In the genomic region with DNA sequence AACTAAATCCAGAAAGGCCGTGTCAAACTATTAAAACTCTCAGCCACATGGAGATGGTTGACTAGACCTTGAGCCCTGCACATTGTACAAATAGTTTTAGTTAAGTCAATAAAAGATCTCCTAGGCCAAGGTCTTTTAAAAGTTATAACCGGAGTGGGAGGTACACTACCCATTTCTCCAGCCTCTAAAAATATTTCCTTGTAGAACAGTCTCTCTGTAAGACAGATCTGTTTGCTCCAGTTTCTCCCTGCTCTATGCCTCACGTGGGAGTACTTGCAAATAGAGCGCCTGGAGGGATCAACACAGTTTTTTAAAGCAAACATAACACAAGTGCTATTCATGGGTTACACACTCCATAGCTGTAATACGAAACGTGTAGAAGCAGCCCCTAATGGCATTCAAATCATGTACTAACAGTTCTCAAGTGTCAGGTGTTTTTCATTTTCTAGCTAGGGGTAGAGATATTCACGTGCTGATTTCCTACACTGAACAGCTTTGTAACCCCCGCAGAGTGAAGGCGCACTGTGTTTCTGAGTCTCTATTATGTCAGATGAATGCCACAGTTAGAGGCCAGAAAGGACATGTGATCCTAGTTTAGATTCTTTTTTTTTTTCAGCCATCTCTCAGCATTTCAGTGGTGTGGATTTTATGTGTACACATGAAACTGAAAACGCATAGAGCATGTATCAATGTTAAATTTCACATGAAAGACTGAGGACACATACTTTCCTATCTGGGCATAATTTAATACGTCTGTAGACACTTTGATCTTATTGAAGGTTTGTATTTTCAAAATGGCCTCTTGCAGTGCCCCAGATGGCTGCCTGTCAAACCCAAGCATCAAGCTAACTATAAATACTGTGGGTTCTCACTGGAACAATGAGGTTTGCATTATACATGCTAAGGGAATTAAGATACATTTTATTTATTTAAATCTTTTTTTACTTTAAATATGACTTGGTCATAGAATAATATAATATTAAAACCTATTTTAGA, we compare ENCODE assay signal across 10 cellular contexts.
DNase-seq lines count a peak whose midpoint lies in the region; ATAC-seq and TF ChIP-seq lines count a peak whose summit lies in the region.
"Had no signal": no experiment of that assay in that cellular context is flagged by ENCODE, and none has a peak within 500 bp of the region (broad histone marks: within the 10 kb centered on the region; RNA-seq: fewer than 3 reads in every experiment).

No MANE protein-coding gene starts in this region.

- no peak overlapping the region for H3K4me3 ChIP-seq in fibroblast of villous mesenchyme (ENCODE audit: low read depth, low read length)

- no peaks in the 10 kb centered on the region for H3K27me3 Mint-ChIP-seq in activated CD4-positive, alpha-beta T cell treated with anti-CD3 and anti-CD28 coated beads, Interleukin-2, amount 10 ng/mL, durations not matched to agents 7 days and 5 days

- H3K9me3 Mint-ChIP-seq in activated CD4-positive, alpha-beta T cell treated with anti-CD3 and anti-CD28 coated beads, Interleukin-2, amount 10 ng/mL, durations not matched to agents 7 days and 5 days, result peaks cover 2% of the 10 kb centered on the region

- CTCF ChIA-PET in HEK293T (lab: Yijun Ruan, JAX), result interaction anchor here (0.6 kb wide), 1 partner anchor 32 kb away, joined by 3 read pairs; no protein-coding TSS in a partner anchor
- CTCF ChIA-PET in activated CD4-positive, alpha-beta T cell treated with anti-CD3 and anti-CD28 coated beads, Interleukin-2, amount 10 ng/mL, durations not matched to agents 7 days and 5 days (lab: Charles Lee), result no interaction called here

- H3K4me3 Mint-ChIP-seq in activated CD4-positive, alpha-beta T cell treated with anti-CD3 and anti-CD28 coated beads, Interleukin-2, amount 10 ng/mL, durations not matched to agents 7 days and 5 days, result no peak overlapping the region

- ATAC-seq in HG03159 (IDR thresholded peaks at IDR 0.05; ENCODE audit: unreplicated experiment), result no peak
- no peak for ATAC-seq in stimulated activated naive CD8-positive, alpha-beta T cell treated with anti-CD3 and anti-CD28 coated beads, Interleukin-15, Interleukin-2, amounts not matched to agents 100 U/mL and 50 U/mL, for 24 hours

- POLR2A ChIA-PET in HEK293T (lab: Yijun Ruan, JAX), result interaction anchor here (0.6 kb wide), 1 partner anchor 52 kb away, joined by 3 read pairs; no protein-coding TSS in a partner anchor
- POLR2A ChIA-PET in activated CD4-positive, alpha-beta T cell treated with anti-CD3 and anti-CD28 coated beads, Interleukin-2, amount 10 ng/mL, durations not matched to agents 7 days and 5 days (lab: Charles Lee), result no interaction called here

- no peak for TF ChIP-seq CTCF in fibroblast of villous mesenchyme (IDR thresholded peaks at IDR 0.05; ENCODE audit: insufficient read depth, low read depth, low read length)

- DNase-seq in HEK293T (ENCODE audit: extremely low spot score), result peak; percentile 52
- peak; percentile 79 for DNase-seq in NCI-H510A (lab: John Stamatoyannopoulos, UW)
- DNase-seq in fibroblast of villous mesenchyme (ENCODE audit: low read depth), result peak; percentile 70
- DNase-seq in pons (ENCODE audit: low spot score), result peak; percentile 55
- no peak for DNase-seq in HuH-7.5 (ENCODE audit: low spot score)
- DNase-seq in activated CD4-positive, alpha-beta T cell treated with anti-CD3 and anti-CD28 coated beads, Interleukin-2, amount 10 ng/mL, durations not matched to agents 7 days and 5 days, result no peak
- no peak for DNase-seq in stimulated activated naive CD8-positive, alpha-beta T cell treated with anti-CD3 and anti-CD28 coated beads, Interleukin-15, Interleukin-2, amounts not matched to agents 100 U/mL and 50 U/mL, for 24 hours
- DNase-seq: activated T-cell treated with anti-CD3 and anti-CD28 coated beads, Interleukin-2, amount 50 U/mL, for 1 hour; DMS 273 treated with DMSO at 0.1 percent for 48 hours had no signal

- no peaks in the 10 kb centered on the region for H3K36me3 Mint-ChIP-seq in activated CD4-positive, alpha-beta T cell treated with anti-CD3 and anti-CD28 coated beads, Interleukin-2, amount 10 ng/mL, durations not matched to agents 7 days and 5 days (ENCODE audit: low read depth)

- no peaks in the 10 kb centered on the region for H3K4me1 Mint-ChIP-seq in activated CD4-positive, alpha-beta T cell treated with anti-CD3 and anti-CD28 coated beads, Interleukin-2, amount 10 ng/mL, durations not matched to agents 7 days and 5 days

- H3K27ac Mint-ChIP-seq in activated CD4-positive, alpha-beta T cell treated with anti-CD3 and anti-CD28 coated beads, Interleukin-2, amount 10 ng/mL, durations not matched to agents 7 days and 5 days, result no peak overlapping the region

TF ChIP-seq in HEK293T, 16 proteins besides CTCF, POLR2A, EP300 and RAD21:
- no peak for TF ChIP-seq FOXA1 (IDR thresholded peaks at IDR 0.05)
- TF ChIP-seq L3MBTL2 (conservative IDR thresholded peaks at IDR 0.05), result peak; percentile 55
- peak; percentile 66 for TF ChIP-seq BHLHE40 (IDR thresholded peaks at IDR 0.05; ENCODE audit: borderline replicate concordance)
- peak; percentile 71 for TF ChIP-seq ARNT (IDR thresholded peaks at IDR 0.05)
- TF ChIP-seq ELF4 (IDR thresholded peaks at IDR 0.05), result no peak
- TF ChIP-seq, protein P1, sequence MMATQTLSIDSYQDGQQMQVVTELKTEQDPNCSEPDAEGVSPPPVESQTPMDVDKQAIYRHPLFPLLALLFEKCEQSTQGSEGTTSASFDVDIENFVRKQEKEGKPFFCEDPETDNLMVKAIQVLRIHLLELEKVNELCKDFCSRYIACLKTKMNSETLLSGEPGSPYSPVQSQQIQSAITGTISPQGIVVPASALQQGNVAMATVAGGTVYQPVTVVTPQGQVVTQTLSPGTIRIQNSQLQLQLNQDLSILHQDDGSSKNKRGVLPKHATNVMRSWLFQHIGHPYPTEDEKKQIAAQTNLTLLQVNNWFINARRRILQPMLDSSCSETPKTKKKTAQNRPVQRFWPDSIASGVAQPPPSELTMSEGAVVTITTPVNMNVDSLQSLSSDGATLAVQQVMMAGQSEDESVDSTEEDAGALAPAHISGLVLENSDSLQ (IDR thresholded peaks at IDR 0.05), result peak; percentile 58
- no peak for TF ChIP-seq FOXM1 (IDR thresholded peaks at IDR 0.05; ENCODE audit: borderline replicate concordance)
- TF ChIP-seq FOXK2 (IDR thresholded peaks at IDR 0.05), result no peak; the same call in 1 of the 2 replicates
- TF ChIP-seq ZNF384 (IDR thresholded peaks at IDR 0.05), result peak; percentile 92
- no peak for TF ChIP-seq NFRKB (IDR thresholded peaks at IDR 0.05)
- peak; percentile 49 for TF ChIP-seq CTBP1 (IDR thresholded peaks at IDR 0.05; ENCODE audit: borderline replicate concordance)

Comparison
In these comparisons a context has a peak if more than half of its experiments do, and no peak if none do; other contexts are left out.
1. DNase-seq: peak in HEK293T (single experiment), NCI-H510A (single experiment), fibroblast of villous mesenchyme (single experiment) and pons (single experiment); none in HuH-7.5 (single experiment), activated CD4-positive, alpha-beta T cell treated with anti-CD3 and anti-CD28 coated beads, Interleukin-2, amount 10 ng/mL, durations not matched to agents 7 days and 5 days (single experiment) and stimulated activated naive CD8-positive, alpha-beta T cell treated with anti-CD3 and anti-CD28 coated beads, Interleukin-15, Interleukin-2, amounts not matched to agents 100 U/mL and 50 U/mL, for 24 hours (single experiment).